ENCODE assay signal across 9 cellular contexts in the genomic region with DNA sequence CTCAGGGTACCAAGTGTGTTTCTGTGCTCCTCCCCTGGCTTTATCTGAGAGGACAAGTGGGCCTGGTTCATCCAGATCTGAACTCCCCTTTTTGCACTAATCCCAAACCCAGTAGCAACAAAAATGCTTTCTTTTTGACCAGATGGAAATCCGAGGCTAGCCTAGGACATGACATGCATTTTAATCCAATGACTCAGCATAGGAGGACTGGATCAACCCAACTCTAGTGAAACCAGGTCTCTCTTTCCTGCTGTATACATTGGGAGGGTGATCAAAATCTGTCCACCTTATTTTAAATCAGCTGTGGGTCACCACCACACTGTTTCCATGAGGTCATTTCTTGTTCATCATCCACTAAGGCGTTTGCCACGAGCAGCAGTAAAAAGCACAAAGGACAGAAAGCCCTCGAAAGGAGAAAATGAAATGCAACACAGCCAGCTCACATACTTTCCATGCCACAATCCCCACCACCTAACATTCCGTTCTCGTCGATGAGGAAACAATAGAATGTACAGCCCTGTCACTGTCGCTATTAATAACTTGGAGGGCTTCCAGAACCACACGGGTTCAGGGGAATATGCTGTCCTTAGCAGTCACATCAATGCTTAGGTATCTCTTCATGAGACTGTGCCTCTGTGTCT.
DNase-seq lines count a peak whose midpoint lies in the region; ATAC-seq lines count a peak whose summit lies in the region.
"Had no signal": no experiment of that assay in that cellular context is flagged by ENCODE, and none has a peak within 500 bp of the region (broad histone marks: within the 10 kb centered on the region; RNA-seq: fewer than 3 reads in every experiment).

No MANE protein-coding gene starts in this region.

- intact Hi-C loops in left ventricle myocardium superior (cut with micrococcal nuclease) = no loop called here
- intact Hi-C loops in activated naive CD4-positive, alpha-beta T cell treated with anti-CD3 and anti-CD28 coated beads for 36 hours (cut with micrococcal nuclease) = no loop called here

- no peaks in the 10 kb centered on the region for H3K36me3 Mint-ChIP-seq in activated naive CD4-positive, alpha-beta T cell treated with anti-CD3 and anti-CD28 coated beads for 36 hours (ENCODE audit: low read depth)

- H3K4me1 Mint-ChIP-seq in stimulated activated naive CD8-positive, alpha-beta T cell treated with anti-CD3 and anti-CD28 coated beads, Interleukin-15, amount 100 ng/mL, for 72 hours = no peaks in the 10 kb centered on the region
- no peaks in the 10 kb centered on the region for H3K4me1 Mint-ChIP-seq in activated naive CD4-positive, alpha-beta T cell treated with anti-CD3 and anti-CD28 coated beads for 36 hours (ENCODE audit: low read depth)

- DNase-seq in HPDE6-E6E7 (ENCODE audit: extremely low spot score) = peak; percentile 49
- peak; percentile 49 for DNase-seq in amniotic stem cell (lab: John Stamatoyannopoulos, UW)
- no peak for DNase-seq in left ventricle myocardium superior
- DNase-seq in stimulated activated naive CD8-positive, alpha-beta T cell treated with anti-CD3 and anti-CD28 coated beads, Interleukin-15, amount 100 ng/mL, for 72 hours = no peak
- DNase-seq in activated naive CD4-positive, alpha-beta T cell treated with anti-CD3 and anti-CD28 coated beads for 36 hours = no peak
- DNase-seq: erythroblast had no signal

- CTCF ChIA-PET in activated naive CD4-positive, alpha-beta T cell treated with anti-CD3 and anti-CD28 coated beads for 36 hours (lab: Charles Lee) = no interaction called here

- no peak overlapping the region for H3K27ac Mint-ChIP-seq in stimulated activated naive CD8-positive, alpha-beta T cell treated with anti-CD3 and anti-CD28 coated beads, Interleukin-15, amount 100 ng/mL, for 72 hours
- no peak overlapping the region for H3K27ac Mint-ChIP-seq in activated naive CD4-positive, alpha-beta T cell treated with anti-CD3 and anti-CD28 coated beads for 36 hours

- H3K27me3 Mint-ChIP-seq in stimulated activated naive CD8-positive, alpha-beta T cell treated with anti-CD3 and anti-CD28 coated beads, Interleukin-15, amount 100 ng/mL, for 72 hours = peaks cover 13% of the 10 kb centered on the region
- H3K27me3 Mint-ChIP-seq in activated naive CD4-positive, alpha-beta T cell treated with anti-CD3 and anti-CD28 coated beads for 36 hours (ENCODE audit: low read depth) = peaks cover 18% of the 10 kb centered on the region

- no peaks in the 10 kb centered on the region for H3K9me3 Mint-ChIP-seq in stimulated activated naive CD8-positive, alpha-beta T cell treated with anti-CD3 and anti-CD28 coated beads, Interleukin-15, amount 100 ng/mL, for 72 hours
- peaks cover 4% of the 10 kb centered on the region for H3K9me3 Mint-ChIP-seq in activated naive CD4-positive, alpha-beta T cell treated with anti-CD3 and anti-CD28 coated beads for 36 hours

- no peak overlapping the region for H3K4me3 Mint-ChIP-seq in stimulated activated naive CD8-positive, alpha-beta T cell treated with anti-CD3 and anti-CD28 coated beads, Interleukin-15, amount 100 ng/mL, for 72 hours
- H3K4me3 Mint-ChIP-seq in activated naive CD4-positive, alpha-beta T cell treated with anti-CD3 and anti-CD28 coated beads for 36 hours = no peak overlapping the region

- ATAC-seq in left ventricle myocardium superior (peak; percentile 98), GM18498 (IDR thresholded peaks at IDR 0.05; ENCODE audit: unreplicated experiment) (no peak), HG02852 (IDR thresholded peaks at IDR 0.05; ENCODE audit: unreplicated experiment) (no peak), HG03354 (IDR thresholded peaks at IDR 0.05; ENCODE audit: poor library complexity, severe bottlenecking, unreplicated experiment) (no peak)
- peak; percentile 12 for ATAC-seq in stimulated activated naive CD8-positive, alpha-beta T cell treated with anti-CD3 and anti-CD28 coated beads, Interleukin-15, amount 100 ng/mL, for 72 hours

Comparison
In these comparisons a context has a peak if more than half of its experiments do, and no peak if none do; other contexts are left out.
1. DNase-seq: peak in HPDE6-E6E7 (single experiment) and amniotic stem cell (single experiment); none in left ventricle myocardium superior (single experiment), stimulated activated naive CD8-positive, alpha-beta T cell treated with anti-CD3 and anti-CD28 coated beads, Interleukin-15, amount 100 ng/mL, for 72 hours (0 of 2) and activated naive CD4-positive, alpha-beta T cell treated with anti-CD3 and anti-CD28 coated beads for 36 hours (single experiment).
2. ATAC-seq: peak in left ventricle myocardium superior (single experiment) and stimulated activated naive CD8-positive, alpha-beta T cell treated with anti-CD3 and anti-CD28 coated beads, Interleukin-15, amount 100 ng/mL, for 72 hours (single experiment); none in GM18498 (single experiment), HG02852 (single experiment) and HG03354 (single experiment).